ENCODE assay signal across 1 cellular context in genomic region chr7:100124301-100125229, GRCh38.
TF ChIP-seq lines count a peak whose summit lies in the region.

No MANE protein-coding gene starts in this region.

TF ChIP-seq in K562, 482 proteins besides CTCF, POLR2A, EP300 and RAD21 (continued from another document and continues in another):
- no peak for TF ChIP-seq ZNF277 (CRISPR knock-in tag; IDR thresholded peaks at IDR 0.05; ENCODE audit: borderline replicate concordance)
- TF ChIP-seq SRSF3 (IDR thresholded peaks at IDR 0.05; ENCODE audit: insufficient read depth, low read length) = no peak
- no peak for TF ChIP-seq SIRT6 (IDR thresholded peaks at IDR 0.05; ENCODE audit: low read depth, low read length)
- no peak for TF ChIP-seq ZNF740 (CRISPR knock-in tag; IDR thresholded peaks at IDR 0.05)
- TF ChIP-seq ZNF740 (tag; IDR thresholded peaks at IDR 0.05) = peak in 1 of 2 experiments; percentile 74; a peak in 2 of 4 replicates
- no peak for TF ChIP-seq ZNF785 (CRISPR knock-in tag; IDR thresholded peaks at IDR 0.05)
- TF ChIP-seq, protein P1, sequence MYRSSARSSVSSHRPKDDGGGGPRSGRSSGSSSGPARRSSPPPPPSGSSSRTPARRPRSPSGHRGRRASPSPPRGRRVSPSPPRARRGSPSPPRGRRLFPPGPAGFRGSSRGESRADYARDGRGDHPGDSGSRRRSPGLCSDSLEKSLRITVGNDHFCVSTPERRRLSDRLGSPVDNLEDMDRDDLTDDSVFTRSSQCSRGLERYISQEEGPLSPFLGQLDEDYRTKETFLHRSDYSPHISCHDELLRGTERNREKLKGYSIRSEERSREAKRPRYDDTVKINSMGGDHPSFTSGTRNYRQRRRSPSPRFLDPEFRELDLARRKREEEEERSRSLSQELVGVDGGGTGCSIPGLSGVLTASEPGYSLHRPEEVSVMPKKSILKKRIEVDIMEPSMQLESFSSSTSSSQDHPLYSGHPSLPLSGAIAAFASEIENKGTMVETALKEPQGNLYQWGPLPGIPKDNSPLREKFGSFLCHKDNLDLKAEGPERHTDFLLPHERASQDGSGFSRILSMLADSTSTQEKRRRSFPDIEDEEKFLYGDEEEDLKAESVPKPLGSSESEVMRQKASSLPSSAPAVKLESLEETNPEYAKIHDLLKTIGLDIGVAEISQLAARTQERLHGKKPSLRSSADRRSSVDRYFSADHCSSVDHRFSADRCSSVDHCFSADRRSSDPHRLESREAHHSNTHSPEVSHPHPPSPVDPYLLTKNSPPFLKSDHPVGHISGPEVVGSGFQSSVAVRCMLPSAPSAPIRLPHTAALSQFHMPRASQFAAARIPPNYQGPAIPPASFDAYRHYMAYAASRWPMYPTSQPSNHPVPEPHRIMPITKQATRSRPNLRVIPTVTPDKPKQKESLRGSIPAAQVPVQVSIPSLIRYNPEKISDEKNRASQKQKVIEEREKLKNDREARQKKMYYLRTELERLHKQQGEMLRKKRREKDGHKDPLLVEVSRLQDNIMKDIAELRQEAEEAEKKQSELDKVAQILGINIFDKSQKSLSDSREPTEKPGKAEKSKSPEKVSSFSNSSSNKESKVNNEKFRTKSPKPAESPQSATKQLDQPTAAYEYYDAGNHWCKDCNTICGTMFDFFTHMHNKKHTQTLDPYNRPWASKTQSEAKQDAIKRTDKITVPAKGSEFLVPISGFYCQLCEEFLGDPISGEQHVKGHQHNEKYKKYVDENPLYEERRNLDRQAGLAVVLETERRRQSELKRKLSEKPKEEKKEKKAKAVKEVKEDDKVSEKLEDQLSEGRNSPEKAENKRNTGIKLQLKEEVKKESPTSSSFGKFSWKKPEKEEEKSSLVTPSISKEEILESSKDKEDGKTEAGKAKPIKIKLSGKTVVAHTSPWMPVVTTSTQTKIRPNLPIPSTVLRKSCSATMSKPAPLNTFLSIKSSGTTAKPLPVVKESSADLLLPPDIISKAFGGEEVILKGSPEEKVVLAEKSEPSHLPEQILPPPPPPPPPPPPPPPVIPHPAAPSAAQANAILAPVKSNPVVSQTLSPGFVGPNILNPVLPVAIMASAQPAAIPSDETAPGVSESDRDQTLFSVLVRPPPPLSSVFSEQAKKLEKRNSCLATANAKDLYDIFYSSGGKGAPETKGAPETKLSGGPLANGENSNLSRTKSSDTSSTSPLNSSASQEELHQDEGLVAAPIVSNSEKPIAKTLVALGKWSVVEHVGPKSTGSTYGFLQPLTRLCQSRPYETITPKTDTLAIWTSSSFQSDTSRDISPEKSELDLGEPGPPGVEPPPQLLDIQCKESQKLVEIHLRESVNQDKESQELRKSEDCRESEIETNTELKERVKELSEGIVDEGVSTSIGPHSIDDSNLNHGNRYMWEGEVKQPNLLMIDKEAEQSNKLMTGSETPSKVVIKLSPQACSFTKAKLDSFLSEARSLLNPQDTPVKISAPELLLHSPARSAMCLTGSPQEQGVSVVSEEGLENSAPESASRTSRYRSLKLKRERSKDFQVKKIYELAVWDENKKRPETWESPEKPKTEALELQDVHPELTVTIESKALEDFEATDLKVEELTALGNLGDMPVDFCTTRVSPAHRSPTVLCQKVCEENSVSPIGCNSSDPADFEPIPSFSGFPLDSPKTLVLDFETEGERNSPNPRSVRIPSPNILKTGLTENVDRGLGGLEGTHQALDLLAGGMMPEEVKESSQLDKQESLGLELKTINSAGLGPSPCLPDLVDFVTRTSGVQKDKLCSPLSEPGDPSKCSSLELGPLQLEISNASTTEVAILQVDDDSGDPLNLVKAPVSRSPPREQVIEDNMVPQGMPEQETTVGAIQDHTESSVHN (IDR thresholded peaks at IDR 0.05; ENCODE audit: borderline replicate concordance in 1 of 2, low read depth in 1 of 2) = no peak
- TF ChIP-seq PREB (CRISPR knock-in tag; IDR thresholded peaks at IDR 0.05) = no peak
- no peak for TF ChIP-seq PRDM10 (IDR thresholded peaks at IDR 0.05; ENCODE audit: partially characterized antibody)
- TF ChIP-seq ZBTB1 (CRISPR knock-in tag; IDR thresholded peaks at IDR 0.05; ENCODE audit: borderline replicate concordance, low read depth) = no peak
- no peak for TF ChIP-seq PCBP2 (IDR thresholded peaks at IDR 0.05; ENCODE audit: low read depth, low read length, poor library complexity, severe bottlenecking)
- no peak for TF ChIP-seq ZNF274 (IDR thresholded peaks at IDR 0.05; ENCODE audit: borderline replicate concordance, low read depth, low read length)
- TF ChIP-seq TBP (optimal IDR thresholded peaks at IDR 0.05; ENCODE audit: low read depth, low read length) = no peak
- TF ChIP-seq TEAD4 (IDR thresholded peaks at IDR 0.05; ENCODE audit: low read length) = no peak
- no peak for TF ChIP-seq TEAD4 (CRISPR knock-in tag; IDR thresholded peaks at IDR 0.05; ENCODE audit: borderline replicate concordance)
- TF ChIP-seq, protein P2, sequence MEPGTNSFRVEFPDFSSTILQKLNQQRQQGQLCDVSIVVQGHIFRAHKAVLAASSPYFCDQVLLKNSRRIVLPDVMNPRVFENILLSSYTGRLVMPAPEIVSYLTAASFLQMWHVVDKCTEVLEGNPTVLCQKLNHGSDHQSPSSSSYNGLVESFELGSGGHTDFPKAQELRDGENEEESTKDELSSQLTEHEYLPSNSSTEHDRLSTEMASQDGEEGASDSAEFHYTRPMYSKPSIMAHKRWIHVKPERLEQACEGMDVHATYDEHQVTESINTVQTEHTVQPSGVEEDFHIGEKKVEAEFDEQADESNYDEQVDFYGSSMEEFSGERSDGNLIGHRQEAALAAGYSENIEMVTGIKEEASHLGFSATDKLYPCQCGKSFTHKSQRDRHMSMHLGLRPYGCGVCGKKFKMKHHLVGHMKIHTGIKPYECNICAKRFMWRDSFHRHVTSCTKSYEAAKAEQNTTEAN (CRISPR knock-in tag; IDR thresholded peaks at IDR 0.05) = no peak
- no peak; the same call in 1 of the 2 replicates for TF ChIP-seq NR2C1 (IDR thresholded peaks at IDR 0.05)
- TF ChIP-seq NR2C1 (tag; IDR thresholded peaks at IDR 0.05) = no peak
- TF ChIP-seq BRF2 (IDR thresholded peaks at IDR 0.05; ENCODE audit: borderline replicate concordance, insufficient read depth, insufficient read length) = no peak
- TF ChIP-seq ZNF586 (CRISPR knock-in tag; conservative IDR thresholded peaks at IDR 0.05) = no peak
- no peak for TF ChIP-seq SAFB2 (IDR thresholded peaks at IDR 0.05; ENCODE audit: borderline replicate concordance, low read depth, low read length, severe bottlenecking)
- TF ChIP-seq ID3 (CRISPR knock-in tag; IDR thresholded peaks at IDR 0.05) = no peak
- no peak for TF ChIP-seq ID3 (tag; IDR thresholded peaks at IDR 0.05)
- TF ChIP-seq HIVEP1 (CRISPR knock-in tag; IDR thresholded peaks at IDR 0.05) = no peak
- TF ChIP-seq DACH1 (IDR thresholded peaks at IDR 0.05; ENCODE audit: partially characterized antibody) = no peak
- TF ChIP-seq, protein P3, sequence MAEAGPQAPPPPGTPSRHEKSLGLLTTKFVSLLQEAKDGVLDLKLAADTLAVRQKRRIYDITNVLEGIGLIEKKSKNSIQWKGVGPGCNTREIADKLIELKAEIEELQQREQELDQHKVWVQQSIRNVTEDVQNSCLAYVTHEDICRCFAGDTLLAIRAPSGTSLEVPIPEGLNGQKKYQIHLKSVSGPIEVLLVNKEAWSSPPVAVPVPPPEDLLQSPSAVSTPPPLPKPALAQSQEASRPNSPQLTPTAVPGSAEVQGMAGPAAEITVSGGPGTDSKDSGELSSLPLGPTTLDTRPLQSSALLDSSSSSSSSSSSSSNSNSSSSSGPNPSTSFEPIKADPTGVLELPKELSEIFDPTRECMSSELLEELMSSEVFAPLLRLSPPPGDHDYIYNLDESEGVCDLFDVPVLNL (CRISPR knock-in tag; IDR thresholded peaks at IDR 0.05; ENCODE audit: low read depth) = no peak
- TF ChIP-seq ZNF347 (CRISPR knock-in tag; IDR thresholded peaks at IDR 0.05; ENCODE audit: low read depth) = no peak
- TF ChIP-seq ZNF280B (CRISPR knock-in tag; IDR thresholded peaks at IDR 0.05) = no peak
- TF ChIP-seq ZNF445 (CRISPR knock-in tag; IDR thresholded peaks at IDR 0.05; ENCODE audit: low read depth) = no peak
- TF ChIP-seq ARNT (IDR thresholded peaks at IDR 0.05) = no peak
- TF ChIP-seq NCOR1 (IDR thresholded peaks at IDR 0.05) = 0 out of 2 replicates have a peak, but pooled peaks have one; percentile 15
